19 cellular contexts compared by ENCODE assay signal in the genomic region with DNA sequence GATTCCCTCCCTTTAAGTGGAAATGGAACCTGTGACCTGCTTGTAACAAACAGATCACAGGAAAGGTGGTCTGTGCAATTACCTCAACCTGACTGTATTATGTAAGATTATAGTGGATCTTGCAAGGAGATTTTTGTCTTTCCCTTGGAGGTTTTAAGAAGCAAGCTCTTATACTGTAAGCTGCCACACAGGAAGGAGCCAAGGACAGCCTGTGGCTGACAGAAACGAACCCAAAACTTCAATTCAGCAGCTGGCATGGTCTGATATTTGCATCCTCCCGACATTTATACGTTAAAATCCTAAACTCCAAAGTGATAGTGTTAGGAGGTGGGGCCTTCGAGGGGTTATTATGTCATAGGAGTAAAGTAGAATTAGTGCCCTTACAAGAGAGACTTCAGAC.
"Had no signal": no experiment of that assay in that cellular context is flagged by ENCODE, and none has a peak within 500 bp of the region (broad histone marks: within the 10 kb centered on the region; RNA-seq: fewer than 3 reads in every experiment).

No MANE protein-coding gene starts in this region.

- H3K4me3 Mint-ChIP-seq: naive thymus-derived CD8-positive, alpha-beta T cell; nephron progenitor cell; stimulated activated effector memory CD8-positive, alpha-beta T cell treated with anti-CD3 and anti-CD28 coated beads, Interleukin-12 subunit alpha, Interleukin-12 subunit beta, amount 100 ng/mL, for 72 hours had no signal

- H3K36me3 Mint-ChIP-seq: stimulated activated effector memory CD8-positive, alpha-beta T cell treated with anti-CD3 and anti-CD28 coated beads, Interleukin-12 subunit alpha, Interleukin-12 subunit beta, amount 100 ng/mL, for 72 hours had no signal

- ATAC-seq: left ventricle myocardium superior; lower lobe of right lung; naive thymus-derived CD8-positive, alpha-beta T cell; sciatic nerve; stimulated activated effector memory CD8-positive, alpha-beta T cell treated with anti-CD3 and anti-CD28 coated beads, Interleukin-12 subunit alpha, Interleukin-12 subunit beta, amount 100 ng/mL, for 72 hours had no signal

- H3K27ac ChIP-seq: dorsolateral prefrontal cortex, lower lobe of right lung, prostate gland, right atrium auricular region, stomach, vagina had no signal

- H3K36me3 ChIP-seq: lower lobe of right lung, prostate gland, right atrium auricular region, stomach, thyroid gland, vagina had no signal

- H3K4me1 ChIP-seq: lower lobe of right lung, prostate gland, right atrium auricular region, stomach, vagina had no signal

- H3K27ac Mint-ChIP-seq: naive thymus-derived CD8-positive, alpha-beta T cell; nephron progenitor cell; stimulated activated effector memory CD8-positive, alpha-beta T cell treated with anti-CD3 and anti-CD28 coated beads, Interleukin-12 subunit alpha, Interleukin-12 subunit beta, amount 100 ng/mL, for 72 hours had no signal

- H3K27me3 Mint-ChIP-seq: naive thymus-derived CD8-positive, alpha-beta T cell had no signal

- H3K4me3 ChIP-seq: dorsolateral prefrontal cortex, lower lobe of right lung, prostate gland, right atrium auricular region, stomach, thyroid gland, vagina had no signal

- H3K9me3 ChIP-seq: lower lobe of right lung, prostate gland, thyroid gland, vagina had no signal

- H3K4me1 Mint-ChIP-seq: naive thymus-derived CD8-positive, alpha-beta T cell; nephron progenitor cell; stimulated activated effector memory CD8-positive, alpha-beta T cell treated with anti-CD3 and anti-CD28 coated beads, Interleukin-12 subunit alpha, Interleukin-12 subunit beta, amount 100 ng/mL, for 72 hours had no signal

- H3K27me3 ChIP-seq: dorsolateral prefrontal cortex, right atrium auricular region, stomach, thyroid gland, vagina had no signal

- DNase-seq: dorsolateral prefrontal cortex; effector CD4-positive, alpha-beta T cell; hypothalamus; left ventricle myocardium superior; lower lobe of right lung; naive thymus-derived CD8-positive, alpha-beta T cell; nephron progenitor cell; nucleus accumbens; stimulated activated CD4-positive, alpha-beta T cell treated with anti-CD3 and anti-CD28 coated beads, Interleukin-2, amount 100 ng/mL, for 24 hours; stimulated activated CD4-positive, alpha-beta T cell treated with anti-CD3 and anti-CD28 coated beads, Interleukin-4, amount 100 ng/mL, for 24 hours; stimulated activated naive CD4-positive, alpha-beta T cell treated with Interleukin-2 at 50 U/mL for 16 hours; stomach; thyroid gland; trophoblast cell had no signal
